Comparison of ENCODE assay signal across 8 cellular contexts in genomic region chr7:150631084-150631824, GRCh38. TPM values are rescaled to one million over a fixed set of nuclear protein-coding genes. Genes with fewer than 3 reads are reported as not detected.
DNase-seq lines count a peak whose midpoint lies in the region; TF ChIP-seq lines count a peak whose summit lies in the region.

No MANE protein-coding gene starts in this region.

- peaks cover 2 to 16% (median 6%) of the 10 kb centered on the region in 7 donors for H3K9me3 Mint-ChIP-seq in CD14-positive monocyte

- H3K27me3 ChIP-seq in Peyer's patch: no peaks in the 10 kb centered on the region
- no peaks in the 10 kb centered on the region for H3K27me3 ChIP-seq in ascending aorta

- intact Hi-C loops in CD14-positive monocyte (cut with micrococcal nuclease): no loop called here
- intact Hi-C loops in ascending aorta (cut with DNase I): no loop called here
- intact Hi-C loops in posterior vena cava (cut with DNase I): no loop called here

- H3K9me3 ChIP-seq in Peyer's patch: peaks cover 0 to 3% (median 0%) of the 10 kb centered on the region in 4 donors
- no peaks in the 10 kb centered on the region for H3K9me3 ChIP-seq in ascending aorta

- no peak for TF ChIP-seq POLR2A in Peyer's patch (IDR thresholded peaks at IDR 0.05)

- no peak for TF ChIP-seq CTCF in CD14-positive monocyte (IDR thresholded peaks at IDR 0.05)
- no peak for TF ChIP-seq CTCF in Peyer's patch (IDR thresholded peaks at IDR 0.05)
- no peak for TF ChIP-seq CTCF in ascending aorta (IDR thresholded peaks at IDR 0.05)
- TF ChIP-seq CTCF in foreskin fibroblast (IDR thresholded peaks at IDR 0.05; ENCODE audit: low read depth, low read length): no peak

- H3K36me3 Mint-ChIP-seq in CD14-positive monocyte: peaks cover 43 to 45% of the 10 kb centered on the region in 2 donors

- H3K4me1 Mint-ChIP-seq in CD14-positive monocyte: peaks cover 65% of the 10 kb centered on the region

- peak overlapping the region in 6 of 7 donors; percentile 47 to 94 (median 86) for H3K27ac Mint-ChIP-seq in CD14-positive monocyte

- peaks cover 0 to 2% (median 0%) of the 10 kb centered on the region in 3 donors for H3K27me3 Mint-ChIP-seq in CD14-positive monocyte (ENCODE audit: low read depth in 3 of 3)

- H3K36me3 ChIP-seq in Peyer's patch: peaks cover 0 to 16% (median 0%) of the 10 kb centered on the region in 3 donors
- peaks cover 0 to 4% of the 10 kb centered on the region in 2 donors for H3K36me3 ChIP-seq in ascending aorta

- DNase-seq in CD14-positive monocyte (ENCODE audit: low spot score): no peak
- DNase-seq in Peyer's patch: peak in 2 of 3 donors; percentile 36 to 61
- DNase-seq in ascending aorta (ENCODE audit: low spot score in 2 of 2): no peak
- peak; percentile 83 for DNase-seq in posterior vena cava (ENCODE audit: low spot score)
- no peak for DNase-seq in kidney glomerular epithelial cell (lab: John Stamatoyannopoulos, UW)
- DNase-seq in NCI-H524 treated with DMSO at 0.1 percent for 48 hours (lab: John Stamatoyannopoulos, UW): no peak
- DNase-seq in foreskin fibroblast: no peak
- no peak for DNase-seq in RPMI8226

- H3K27ac ChIP-seq in Peyer's patch: peak overlapping the region; percentile 62 to 76 (median 65)
- peak overlapping the region in 1 of 2 donors; percentile 67 for H3K27ac ChIP-seq in ascending aorta

- H3K4me3 ChIP-seq in Peyer's patch (peak overlapping the region; percentile 26 to 55 (median 41)), ascending aorta (peak overlapping the region; percentile 33 to 50), foreskin fibroblast (ENCODE audit: low read depth in 1 of 2, low read length in 2 of 2) (no peak overlapping the region)

- H3K4me1 ChIP-seq in Peyer's patch (peaks cover 0 to 13% (median 3%) of the 10 kb centered on the region in 4 donors), ascending aorta (no peaks in the 10 kb centered on the region)

- H3K4me3 Mint-ChIP-seq in CD14-positive monocyte: peak overlapping the region; percentile 84 to 98

RNA-seq across cellular contexts. Expression of gene GIMAP6, which starts 0.9 kb away (rescaled TPM):
- 10 to 100 TPM; 57.0 to 70.2 TPM for polyA plus RNA-seq in CD14-positive monocyte
- 10 to 100 TPM in 2 of 4 donors, 1 to 10 TPM in 2; 7.0 to 35.5 (median 10.6) TPM for total RNA-seq in Peyer's patch
- 37.6 TPM for total RNA-seq in ascending aorta
- 10 to 100 TPM; 24.5 to 33.3 TPM for total RNA-seq in posterior vena cava

RNA-seq across cellular contexts. Expression of gene GIMAP2, which starts 54.3 kb away (rescaled TPM):
- polyA plus RNA-seq in CD14-positive monocyte: 10 to 100 TPM; 45.6 to 47.0 TPM
- 10 to 100 TPM in 1 of 4 donors, 1 to 10 TPM in 3; 4.8 to 17.3 (median 9.1) TPM for total RNA-seq in Peyer's patch
- 12.3 TPM for total RNA-seq in ascending aorta
- 10 to 100 TPM in 1 of 2 donors, 1 to 10 TPM in 1; 8.3 to 12.2 TPM for total RNA-seq in posterior vena cava

Comparison
In these comparisons a context has a peak if more than half of its experiments do, and no peak if none do; other contexts are left out.
1. DNase-seq: peak in Peyer's patch (2 of 3) and posterior vena cava (single experiment); none in CD14-positive monocyte (single experiment), ascending aorta (0 of 2), kidney glomerular epithelial cell (single experiment), NCI-H524 treated with DMSO at 0.1 percent for 48 hours (single experiment), foreskin fibroblast (0 of 2) and RPMI8226 (single experiment).
2. H3K4me3 ChIP-seq: peak in Peyer's patch (4 of 4) and ascending aorta (2 of 2); none in foreskin fibroblast (0 of 2).